1 cellular context compared by ENCODE assay signal in the genomic region with DNA sequence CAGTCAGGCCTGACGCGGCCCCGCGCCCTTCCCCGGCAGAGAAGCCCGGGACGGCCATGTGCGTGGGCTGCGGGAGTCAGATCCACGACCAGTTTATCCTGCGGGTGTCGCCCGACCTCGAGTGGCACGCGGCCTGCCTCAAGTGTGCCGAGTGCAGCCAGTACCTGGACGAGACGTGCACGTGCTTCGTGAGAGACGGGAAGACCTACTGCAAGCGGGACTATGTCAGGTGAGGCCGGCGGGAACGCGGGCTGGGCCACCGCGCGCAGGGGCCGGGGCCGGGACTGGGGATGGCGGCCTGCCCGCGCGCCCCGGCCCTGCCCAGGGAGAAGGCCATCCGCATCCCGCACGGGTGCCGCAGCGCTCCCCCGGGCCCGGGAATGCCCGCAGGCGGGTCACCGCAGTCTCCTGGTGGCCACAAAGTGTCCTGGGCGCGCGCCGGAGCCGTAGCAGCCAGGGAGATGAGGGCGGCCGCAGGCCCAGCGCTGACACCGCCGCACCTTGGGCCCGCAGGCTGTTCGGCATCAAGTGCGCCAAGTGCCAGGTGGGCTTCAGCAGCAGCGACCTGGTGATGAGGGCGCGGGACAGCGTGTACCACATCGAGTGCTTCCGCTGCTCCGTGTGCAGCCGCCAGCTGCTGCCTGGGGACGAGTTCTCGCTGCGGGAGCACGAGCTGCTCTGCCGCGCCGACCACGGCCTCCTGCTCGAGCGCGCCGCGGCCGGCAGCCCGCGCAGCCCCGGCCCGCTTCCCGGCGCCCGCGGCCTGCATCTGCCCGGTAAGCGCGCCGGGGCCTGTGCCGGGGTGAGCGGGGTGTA.
A peak's percentile ranks its signal among the peaks of the same experiment; 100 is the strongest.
TF ChIP-seq lines count a peak whose summit lies in the region.

No MANE protein-coding gene starts in this region.

TF ChIP-seq in K562, 482 proteins besides CTCF, POLR2A, EP300 and RAD21 (continued from another document and continues in another):
- TF ChIP-seq, protein P1, sequence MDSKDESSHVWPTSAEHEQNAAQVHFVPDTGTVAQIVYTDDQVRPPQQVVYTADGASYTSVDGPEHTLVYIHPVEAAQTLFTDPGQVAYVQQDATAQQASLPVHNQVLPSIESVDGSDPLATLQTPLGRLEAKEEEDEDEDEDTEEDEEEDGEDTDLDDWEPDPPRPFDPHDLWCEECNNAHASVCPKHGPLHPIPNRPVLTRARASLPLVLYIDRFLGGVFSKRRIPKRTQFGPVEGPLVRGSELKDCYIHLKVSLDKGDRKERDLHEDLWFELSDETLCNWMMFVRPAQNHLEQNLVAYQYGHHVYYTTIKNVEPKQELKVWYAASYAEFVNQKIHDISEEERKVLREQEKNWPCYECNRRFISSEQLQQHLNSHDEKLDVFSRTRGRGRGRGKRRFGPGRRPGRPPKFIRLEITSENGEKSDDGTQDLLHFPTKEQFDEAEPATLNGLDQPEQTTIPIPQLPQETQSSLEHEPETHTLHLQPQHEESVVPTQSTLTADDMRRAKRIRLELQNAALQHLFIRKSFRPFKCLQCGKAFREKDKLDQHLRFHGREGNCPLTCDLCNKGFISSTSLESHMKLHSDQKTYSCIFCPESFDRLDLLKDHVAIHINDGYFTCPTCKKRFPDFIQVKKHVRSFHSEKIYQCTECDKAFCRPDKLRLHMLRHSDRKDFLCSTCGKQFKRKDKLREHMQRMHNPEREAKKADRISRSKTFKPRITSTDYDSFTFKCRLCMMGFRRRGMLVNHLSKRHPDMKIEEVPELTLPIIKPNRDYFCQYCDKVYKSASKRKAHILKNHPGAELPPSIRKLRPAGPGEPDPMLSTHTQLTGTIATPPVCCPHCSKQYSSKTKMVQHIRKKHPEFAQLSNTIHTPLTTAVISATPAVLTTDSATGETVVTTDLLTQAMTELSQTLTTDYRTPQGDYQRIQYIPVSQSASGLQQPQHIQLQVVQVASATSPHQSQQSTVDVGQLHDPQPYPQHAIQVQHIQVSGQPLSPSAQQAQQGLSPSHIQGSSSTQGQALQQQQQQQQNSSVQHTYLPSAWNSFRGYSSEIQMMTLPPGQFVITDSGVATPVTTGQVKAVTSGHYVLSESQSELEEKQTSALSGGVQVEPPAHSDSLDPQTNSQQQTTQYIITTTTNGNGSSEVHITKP (IDR thresholded peaks at IDR 0.05; ENCODE audit: partially characterized antibody) = no peak
- TF ChIP-seq RBBP5 (IDR thresholded peaks at IDR 0.05; ENCODE audit: borderline replicate concordance, insufficient read depth, low read length, poor library complexity, severe bottlenecking) = peak; percentile 98
- TF ChIP-seq HNRNPL (IDR thresholded peaks at IDR 0.05; ENCODE audit: low read depth, low read length) = peak; percentile 74; the same call in 1 of the 2 replicates
- peak; percentile 39; the same call in 1 of the 2 replicates for TF ChIP-seq CREM (IDR thresholded peaks at IDR 0.05; ENCODE audit: low read depth)
- TF ChIP-seq ZZZ3 (IDR thresholded peaks at IDR 0.05) = no peak
- TF ChIP-seq PPARD (CRISPR knock-in tag; IDR thresholded peaks at IDR 0.05) = no peak
- TF ChIP-seq, protein P2, sequence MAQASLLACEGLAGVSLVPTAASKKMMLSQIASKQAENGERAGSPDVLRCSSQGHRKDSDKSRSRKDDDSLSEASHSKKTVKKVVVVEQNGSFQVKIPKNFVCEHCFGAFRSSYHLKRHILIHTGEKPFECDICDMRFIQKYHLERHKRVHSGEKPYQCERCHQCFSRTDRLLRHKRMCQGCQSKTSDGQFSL (CRISPR knock-in tag; IDR thresholded peaks at IDR 0.05) = no peak
- TF ChIP-seq, protein P2 (tag; IDR thresholded peaks at IDR 0.05) = no peak
- TF ChIP-seq ZNF77 (CRISPR knock-in tag; IDR thresholded peaks at IDR 0.05) = no peak
- peak; percentile 87 for TF ChIP-seq RBFOX2 (IDR thresholded peaks at IDR 0.05; ENCODE audit: low read depth, low read length)
- TF ChIP-seq POLR2AphosphoS2 (IDR thresholded peaks at IDR 0.05; ENCODE audit: low read length) = no peak
- TF ChIP-seq, protein P3, sequence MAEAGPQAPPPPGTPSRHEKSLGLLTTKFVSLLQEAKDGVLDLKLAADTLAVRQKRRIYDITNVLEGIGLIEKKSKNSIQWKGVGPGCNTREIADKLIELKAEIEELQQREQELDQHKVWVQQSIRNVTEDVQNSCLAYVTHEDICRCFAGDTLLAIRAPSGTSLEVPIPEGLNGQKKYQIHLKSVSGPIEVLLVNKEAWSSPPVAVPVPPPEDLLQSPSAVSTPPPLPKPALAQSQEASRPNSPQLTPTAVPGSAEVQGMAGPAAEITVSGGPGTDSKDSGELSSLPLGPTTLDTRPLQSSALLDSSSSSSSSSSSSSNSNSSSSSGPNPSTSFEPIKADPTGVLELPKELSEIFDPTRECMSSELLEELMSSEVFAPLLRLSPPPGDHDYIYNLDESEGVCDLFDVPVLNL (CRISPR knock-in tag; IDR thresholded peaks at IDR 0.05; ENCODE audit: low read depth) = peak; percentile 78
- TF ChIP-seq, protein P4, sequence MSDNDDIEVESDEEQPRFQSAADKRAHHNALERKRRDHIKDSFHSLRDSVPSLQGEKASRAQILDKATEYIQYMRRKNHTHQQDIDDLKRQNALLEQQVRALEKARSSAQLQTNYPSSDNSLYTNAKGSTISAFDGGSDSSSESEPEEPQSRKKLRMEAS (CRISPR knock-in tag; IDR thresholded peaks at IDR 0.05) = peak; percentile 91
- TF ChIP-seq CHD1 (IDR thresholded peaks at IDR 0.05; ENCODE audit: low read length) = peak; percentile 43
- 0 out of 2 replicates have a peak, but pooled peaks have one; percentile 16 for TF ChIP-seq HCFC1 (IDR thresholded peaks at IDR 0.05; ENCODE audit: low read depth, low read length)
- peak; percentile 76 for TF ChIP-seq EP400 (IDR thresholded peaks at IDR 0.05)
- TF ChIP-seq JUNB (CRISPR knock-in tag; conservative IDR thresholded peaks at IDR 0.05) = no peak
- TF ChIP-seq ZNF589 (CRISPR knock-in tag; IDR thresholded peaks at IDR 0.05; ENCODE audit: low read depth) = peak; percentile 63; the same call in 1 of the 2 replicates
- peak; percentile 39; the same call in 1 of the 2 replicates for TF ChIP-seq RB1 (IDR thresholded peaks at IDR 0.05; ENCODE audit: low read depth)
- TF ChIP-seq NR3C1 (CRISPR knock-in tag; IDR thresholded peaks at IDR 0.05) = peak; percentile 20; the same call in 1 of the 2 replicates
- no peak for TF ChIP-seq ZNF133 (CRISPR knock-in tag; IDR thresholded peaks at IDR 0.05)
- TF ChIP-seq ATF1 (CRISPR knock-in tag; IDR thresholded peaks at IDR 0.05) = no peak
- no peak; the same call in 1 of the 2 replicates for TF ChIP-seq ATF1 (tag; IDR thresholded peaks at IDR 0.05)
- TF ChIP-seq, protein P5, sequence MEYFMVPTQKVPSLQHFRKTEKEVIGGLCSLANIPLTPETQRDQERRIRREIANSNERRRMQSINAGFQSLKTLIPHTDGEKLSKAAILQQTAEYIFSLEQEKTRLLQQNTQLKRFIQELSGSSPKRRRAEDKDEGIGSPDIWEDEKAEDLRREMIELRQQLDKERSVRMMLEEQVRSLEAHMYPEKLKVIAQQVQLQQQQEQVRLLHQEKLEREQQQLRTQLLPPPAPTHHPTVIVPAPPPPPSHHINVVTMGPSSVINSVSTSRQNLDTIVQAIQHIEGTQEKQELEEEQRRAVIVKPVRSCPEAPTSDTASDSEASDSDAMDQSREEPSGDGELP (CRISPR knock-in tag; IDR thresholded peaks at IDR 0.05; ENCODE audit: borderline replicate concordance) = peak; percentile 48; the same call in 1 of the 2 replicates
- peak; percentile 42; the same call in 1 of the 2 replicates for TF ChIP-seq KDM2B (CRISPR knock-in tag; IDR thresholded peaks at IDR 0.05)
- TF ChIP-seq, protein P6, sequence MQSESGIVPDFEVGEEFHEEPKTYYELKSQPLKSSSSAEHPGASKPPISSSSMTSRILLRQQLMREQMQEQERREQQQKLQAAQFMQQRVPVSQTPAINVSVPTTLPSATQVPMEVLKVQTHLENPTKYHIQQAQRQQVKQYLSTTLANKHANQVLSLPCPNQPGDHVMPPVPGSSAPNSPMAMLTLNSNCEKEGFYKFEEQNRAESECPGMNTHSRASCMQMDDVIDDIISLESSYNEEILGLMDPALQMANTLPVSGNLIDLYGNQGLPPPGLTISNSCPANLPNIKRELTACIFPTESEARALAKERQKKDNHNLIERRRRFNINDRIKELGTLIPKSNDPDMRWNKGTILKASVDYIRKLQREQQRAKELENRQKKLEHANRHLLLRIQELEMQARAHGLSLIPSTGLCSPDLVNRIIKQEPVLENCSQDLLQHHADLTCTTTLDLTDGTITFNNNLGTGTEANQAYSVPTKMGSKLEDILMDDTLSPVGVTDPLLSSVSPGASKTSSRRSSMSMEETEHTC (IDR thresholded peaks at IDR 0.05) = no peak
- TF ChIP-seq, protein P7, sequence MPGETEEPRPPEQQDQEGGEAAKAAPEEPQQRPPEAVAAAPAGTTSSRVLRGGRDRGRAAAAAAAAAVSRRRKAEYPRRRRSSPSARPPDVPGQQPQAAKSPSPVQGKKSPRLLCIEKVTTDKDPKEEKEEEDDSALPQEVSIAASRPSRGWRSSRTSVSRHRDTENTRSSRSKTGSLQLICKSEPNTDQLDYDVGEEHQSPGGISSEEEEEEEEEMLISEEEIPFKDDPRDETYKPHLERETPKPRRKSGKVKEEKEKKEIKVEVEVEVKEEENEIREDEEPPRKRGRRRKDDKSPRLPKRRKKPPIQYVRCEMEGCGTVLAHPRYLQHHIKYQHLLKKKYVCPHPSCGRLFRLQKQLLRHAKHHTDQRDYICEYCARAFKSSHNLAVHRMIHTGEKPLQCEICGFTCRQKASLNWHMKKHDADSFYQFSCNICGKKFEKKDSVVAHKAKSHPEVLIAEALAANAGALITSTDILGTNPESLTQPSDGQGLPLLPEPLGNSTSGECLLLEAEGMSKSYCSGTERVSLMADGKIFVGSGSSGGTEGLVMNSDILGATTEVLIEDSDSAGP (CRISPR knock-in tag; IDR thresholded peaks at IDR 0.05) = 0 out of 2 replicates have a peak, but pooled peaks have one; percentile 49
- no peak for TF ChIP-seq ZNF695 (CRISPR knock-in tag; IDR thresholded peaks at IDR 0.05)
- TF ChIP-seq, protein P8, sequence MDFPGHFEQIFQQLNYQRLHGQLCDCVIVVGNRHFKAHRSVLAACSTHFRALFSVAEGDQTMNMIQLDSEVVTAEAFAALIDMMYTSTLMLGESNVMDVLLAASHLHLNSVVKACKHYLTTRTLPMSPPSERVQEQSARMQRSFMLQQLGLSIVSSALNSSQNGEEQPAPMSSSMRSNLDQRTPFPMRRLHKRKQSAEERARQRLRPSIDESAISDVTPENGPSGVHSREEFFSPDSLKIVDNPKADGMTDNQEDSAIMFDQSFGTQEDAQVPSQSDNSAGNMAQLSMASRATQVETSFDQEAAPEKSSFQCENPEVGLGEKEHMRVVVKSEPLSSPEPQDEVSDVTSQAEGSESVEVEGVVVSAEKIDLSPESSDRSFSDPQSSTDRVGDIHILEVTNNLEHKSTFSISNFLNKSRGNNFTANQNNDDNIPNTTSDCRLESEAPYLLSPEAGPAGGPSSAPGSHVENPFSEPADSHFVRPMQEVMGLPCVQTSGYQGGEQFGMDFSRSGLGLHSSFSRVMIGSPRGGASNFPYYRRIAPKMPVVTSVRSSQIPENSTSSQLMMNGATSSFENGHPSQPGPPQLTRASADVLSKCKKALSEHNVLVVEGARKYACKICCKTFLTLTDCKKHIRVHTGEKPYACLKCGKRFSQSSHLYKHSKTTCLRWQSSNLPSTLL (IDR thresholded peaks at IDR 0.05) = no peak
- no peak for TF ChIP-seq ZNF282 (CRISPR knock-in tag; IDR thresholded peaks at IDR 0.05)
- peak; percentile 80; the same call in 1 of the 2 replicates for TF ChIP-seq SAFB (IDR thresholded peaks at IDR 0.05; ENCODE audit: borderline replicate concordance, low read depth, low read length)
- no peak for TF ChIP-seq FOXA3 (CRISPR knock-in tag; conservative IDR thresholded peaks at IDR 0.05 in 1 of 2, IDR thresholded peaks at IDR 0.05 in 1 of 2)
- TF ChIP-seq HNRNPLL (IDR thresholded peaks at IDR 0.05; ENCODE audit: low read depth, low read length, poor library complexity, severe bottlenecking) = peak; percentile 13
- TF ChIP-seq GABPB1 (CRISPR knock-in tag; IDR thresholded peaks at IDR 0.05) = peak; percentile 58; the same call in 1 of the 2 replicates
- TF ChIP-seq, protein P9, sequence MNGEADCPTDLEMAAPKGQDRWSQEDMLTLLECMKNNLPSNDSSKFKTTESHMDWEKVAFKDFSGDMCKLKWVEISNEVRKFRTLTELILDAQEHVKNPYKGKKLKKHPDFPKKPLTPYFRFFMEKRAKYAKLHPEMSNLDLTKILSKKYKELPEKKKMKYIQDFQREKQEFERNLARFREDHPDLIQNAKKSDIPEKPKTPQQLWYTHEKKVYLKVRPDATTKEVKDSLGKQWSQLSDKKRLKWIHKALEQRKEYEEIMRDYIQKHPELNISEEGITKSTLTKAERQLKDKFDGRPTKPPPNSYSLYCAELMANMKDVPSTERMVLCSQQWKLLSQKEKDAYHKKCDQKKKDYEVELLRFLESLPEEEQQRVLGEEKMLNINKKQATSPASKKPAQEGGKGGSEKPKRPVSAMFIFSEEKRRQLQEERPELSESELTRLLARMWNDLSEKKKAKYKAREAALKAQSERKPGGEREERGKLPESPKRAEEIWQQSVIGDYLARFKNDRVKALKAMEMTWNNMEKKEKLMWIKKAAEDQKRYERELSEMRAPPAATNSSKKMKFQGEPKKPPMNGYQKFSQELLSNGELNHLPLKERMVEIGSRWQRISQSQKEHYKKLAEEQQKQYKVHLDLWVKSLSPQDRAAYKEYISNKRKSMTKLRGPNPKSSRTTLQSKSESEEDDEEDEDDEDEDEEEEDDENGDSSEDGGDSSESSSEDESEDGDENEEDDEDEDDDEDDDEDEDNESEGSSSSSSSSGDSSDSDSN (IDR thresholded peaks at IDR 0.05; ENCODE audit: borderline replicate concordance in 1 of 2, low read depth in 2 of 2, low read length in 2 of 2) = peak in 1 of 2 experiments; percentile 76; a peak in 1 of 4 replicates
- TF ChIP-seq ETV6 (IDR thresholded peaks at IDR 0.05; ENCODE audit: borderline replicate concordance in 1 of 2, low read depth in 2 of 2, low read length in 1 of 2) = no peak
- peak; percentile 61; the same call in 1 of the 2 replicates for TF ChIP-seq ETV6 (CRISPR knock-in tag; IDR thresholded peaks at IDR 0.05; ENCODE audit: borderline replicate concordance)
- TF ChIP-seq, protein P10, sequence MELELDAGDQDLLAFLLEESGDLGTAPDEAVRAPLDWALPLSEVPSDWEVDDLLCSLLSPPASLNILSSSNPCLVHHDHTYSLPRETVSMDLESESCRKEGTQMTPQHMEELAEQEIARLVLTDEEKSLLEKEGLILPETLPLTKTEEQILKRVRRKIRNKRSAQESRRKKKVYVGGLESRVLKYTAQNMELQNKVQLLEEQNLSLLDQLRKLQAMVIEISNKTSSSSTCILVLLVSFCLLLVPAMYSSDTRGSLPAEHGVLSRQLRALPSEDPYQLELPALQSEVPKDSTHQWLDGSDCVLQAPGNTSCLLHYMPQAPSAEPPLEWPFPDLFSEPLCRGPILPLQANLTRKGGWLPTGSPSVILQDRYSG (tag; conservative IDR thresholded peaks at IDR 0.05; ENCODE audit: low read depth) = no peak
- TF ChIP-seq KDM4B (IDR thresholded peaks at IDR 0.05; ENCODE audit: borderline replicate concordance in 2 of 2, low read depth in 1 of 2) = no peak
- TF ChIP-seq TRIM28 (IDR thresholded peaks at IDR 0.05) = no peak
- no peak for TF ChIP-seq MEIS2 (IDR thresholded peaks at IDR 0.05; ENCODE audit: partially characterized antibody)
